In the genomic region with DNA sequence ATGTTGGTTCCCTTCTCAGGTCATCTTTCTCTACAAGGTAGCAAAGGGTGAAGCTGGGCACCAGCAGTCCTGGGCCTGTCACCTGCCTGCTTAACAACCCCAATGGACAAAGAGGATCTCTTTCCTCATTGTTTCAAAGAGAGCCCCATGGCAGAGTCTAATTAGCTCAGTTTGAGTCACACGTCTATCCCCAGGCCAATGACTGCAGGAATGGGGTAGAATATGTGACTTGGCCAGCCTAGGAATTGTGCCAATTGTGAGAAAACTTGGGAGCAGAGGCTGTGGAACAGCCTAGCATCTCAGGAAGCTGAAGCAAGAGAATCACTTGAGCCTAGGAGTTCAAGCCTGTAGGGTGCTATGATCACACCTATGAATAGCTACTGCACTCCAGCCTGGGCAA, we compare ENCODE assay signal across 18 cellular contexts. TPM values are rescaled to one million over a fixed set of nuclear protein-coding genes. Genes with fewer than 3 reads are reported as not detected.
DNase-seq lines count a peak whose midpoint lies in the region; ATAC-seq and TF ChIP-seq lines count a peak whose summit lies in the region.
"Had no signal": no experiment of that assay in that cellular context is flagged by ENCODE, and none has a peak within 500 bp of the region (broad histone marks: within the 10 kb centered on the region; RNA-seq: fewer than 3 reads in every experiment).

No MANE protein-coding gene starts in this region.

- intact Hi-C loops in activated CD4-positive, alpha-beta T cell treated with anti-CD3 and anti-CD28 coated beads, Interleukin-2, amount 10 ng/mL, durations not matched to agents 24 days and 14 days (cut with micrococcal nuclease), result no loop called here
- intact Hi-C loops in naive thymus-derived CD4-positive, alpha-beta T cell (cut with micrococcal nuclease), result loop anchor here in 1 of 2 donors (5.0 to 10.0 kb wide), 2 partner anchors 211 to 619 kb away; partner anchors contain the start of genes NUP214 and UCK1

- H3K27ac Mint-ChIP-seq in activated CD4-positive, alpha-beta T cell treated with anti-CD3 and anti-CD28 coated beads, Interleukin-2, amount 10 ng/mL, durations not matched to agents 24 days and 14 days, result peak overlapping the region; percentile 90
- peak overlapping the region; percentile 91 for H3K27ac Mint-ChIP-seq in activated CD8-positive, alpha-beta T cell treated with anti-CD3 and anti-CD28 coated beads, Interleukin-2, amount 10 ng/mL, durations not matched to agents 7 days and 5 days
- H3K27ac Mint-ChIP-seq in naive thymus-derived CD4-positive, alpha-beta T cell, result peak overlapping the region; percentile 89 to 99 (median 96)

- H3K27me3 ChIP-seq in naive thymus-derived CD4-positive, alpha-beta T cell (ENCODE audit: control insufficient read depth in 2 of 2, insufficient read depth in 2 of 2, low read length in 2 of 2), result no peaks in the 10 kb centered on the region
- H3K27me3 ChIP-seq: colonic mucosa, stomach, vagina had no signal

- peaks cover 49% of the 10 kb centered on the region for H3K4me1 Mint-ChIP-seq in activated CD4-positive, alpha-beta T cell treated with anti-CD3 and anti-CD28 coated beads, Interleukin-2, amount 10 ng/mL, durations not matched to agents 24 days and 14 days
- H3K4me1 Mint-ChIP-seq in activated CD8-positive, alpha-beta T cell treated with anti-CD3 and anti-CD28 coated beads, Interleukin-2, amount 10 ng/mL, durations not matched to agents 7 days and 5 days (ENCODE audit: low read depth), result peaks cover 45% of the 10 kb centered on the region
- H3K4me1 Mint-ChIP-seq in naive thymus-derived CD4-positive, alpha-beta T cell, result peaks cover 26 to 49% (median 39%) of the 10 kb centered on the region in 7 donors

- peak; percentile 64 for DNase-seq in activated CD4-positive, alpha-beta T cell treated with anti-CD3 and anti-CD28 coated beads, Interleukin-2, amount 10 ng/mL, durations not matched to agents 24 days and 14 days
- DNase-seq in activated CD4-positive, alpha-beta T cell treated with anti-CD3 and anti-CD28 coated beads for 1 hour, result no peak
- DNase-seq in EH (ENCODE audit: low read depth) (peak; percentile 67), GM20000 (ENCODE audit: low spot score) (no peak), NCI-H2227 (lab: John Stamatoyannopoulos, UW; ENCODE audit: unreplicated experiment) (no peak)
- no peak for DNase-seq in activated CD8-positive, alpha-beta T cell treated with anti-CD3 and anti-CD28 coated beads, Interleukin-2, amount 10 ng/mL, durations not matched to agents 7 days and 5 days
- DNase-seq in naive thymus-derived CD4-positive, alpha-beta T cell, result no peak
- DNase-seq: aorta; colonic mucosa; COR-L47; GOT3; Kasumi-1; NCI-H1436 treated with DMSO at 0.1 percent for 48 hours; stimulated activated CD4-positive, alpha-beta T cell treated with anti-CD3 and anti-CD28 coated beads, Interleukin-15, amount 100 ng/mL, for 24 hours; stomach; SW 1271 had no signal

- no peaks in the 10 kb centered on the region for H3K9me3 Mint-ChIP-seq in activated CD4-positive, alpha-beta T cell treated with anti-CD3 and anti-CD28 coated beads, Interleukin-2, amount 10 ng/mL, durations not matched to agents 24 days and 14 days
- no peaks in the 10 kb centered on the region for H3K9me3 Mint-ChIP-seq in activated CD8-positive, alpha-beta T cell treated with anti-CD3 and anti-CD28 coated beads, Interleukin-2, amount 10 ng/mL, durations not matched to agents 7 days and 5 days (ENCODE audit: insufficient read depth)
- no peaks in the 10 kb centered on the region for H3K9me3 Mint-ChIP-seq in naive thymus-derived CD4-positive, alpha-beta T cell

- POLR2A ChIA-PET in activated CD8-positive, alpha-beta T cell treated with anti-CD3 and anti-CD28 coated beads, Interleukin-2, amount 10 ng/mL, durations not matched to agents 7 days and 5 days (lab: Charles Lee), result interaction anchor here (0.6 to 2.6 kb wide), 10 partner anchors 11 to 371 kb away, joined by 3 to 13 read pairs (median 4); no protein-coding TSS in a partner anchor
- POLR2A ChIA-PET in naive thymus-derived CD4-positive, alpha-beta T cell (lab: Charles Lee), result interaction anchor here (0.7 to 3.4 kb wide), 12 partner anchors 10 to 1390 kb away, joined by 3 to 26 read pairs (median 4); partner anchors contain the start of gene POMT1

- peaks cover 19 to 35% of the 10 kb centered on the region in 2 donors for H3K4me1 ChIP-seq in naive thymus-derived CD4-positive, alpha-beta T cell (ENCODE audit: control insufficient read depth in 2 of 2, insufficient read depth in 2 of 2, low read length in 2 of 2)
- H3K4me1 ChIP-seq: colonic mucosa had no signal

- H3K4me3 ChIP-seq in naive thymus-derived CD4-positive, alpha-beta T cell (ENCODE audit: low read length), result no peak overlapping the region
- H3K4me3 ChIP-seq: colonic mucosa, stomach, vagina had no signal

- no peaks in the 10 kb centered on the region for H3K9me3 ChIP-seq in naive thymus-derived CD4-positive, alpha-beta T cell (ENCODE audit: control insufficient read depth in 2 of 3, low read length in 3 of 3)
- H3K9me3 ChIP-seq: colonic mucosa, stomach, vagina had no signal

- CTCF ChIA-PET in activated CD8-positive, alpha-beta T cell treated with anti-CD3 and anti-CD28 coated beads, Interleukin-2, amount 10 ng/mL, durations not matched to agents 7 days and 5 days (lab: Charles Lee), result interaction anchor here (0.7 to 7.5 kb wide), 26 partner anchors 9 to 394 kb away, joined by 3 to 100 read pairs (median 5); no protein-coding TSS in a partner anchor
- CTCF ChIA-PET in naive thymus-derived CD4-positive, alpha-beta T cell (lab: Charles Lee), result interaction anchor here (0.6 to 4.4 kb wide), 15 partner anchors 11 to 376 kb away, joined by 3 to 40 read pairs (median 4); no protein-coding TSS in a partner anchor

- no peak for ATAC-seq in activated CD8-positive, alpha-beta T cell treated with anti-CD3 and anti-CD28 coated beads, Interleukin-2, amount 10 ng/mL, durations not matched to agents 7 days and 5 days
- no peak for ATAC-seq in naive thymus-derived CD4-positive, alpha-beta T cell
- no peak for ATAC-seq in HG02571 (IDR thresholded peaks at IDR 0.05; ENCODE audit: unreplicated experiment)

- H3K27me3 Mint-ChIP-seq in activated CD4-positive, alpha-beta T cell treated with anti-CD3 and anti-CD28 coated beads, Interleukin-2, amount 10 ng/mL, durations not matched to agents 24 days and 14 days, result peaks cover 2% of the 10 kb centered on the region
- no peaks in the 10 kb centered on the region for H3K27me3 Mint-ChIP-seq in activated CD8-positive, alpha-beta T cell treated with anti-CD3 and anti-CD28 coated beads, Interleukin-2, amount 10 ng/mL, durations not matched to agents 7 days and 5 days (ENCODE audit: low read depth)
- H3K27me3 Mint-ChIP-seq in naive thymus-derived CD4-positive, alpha-beta T cell, result no peaks in the 10 kb centered on the region

- H3K36me3 Mint-ChIP-seq in activated CD4-positive, alpha-beta T cell treated with anti-CD3 and anti-CD28 coated beads, Interleukin-2, amount 10 ng/mL, durations not matched to agents 24 days and 14 days (ENCODE audit: low read depth), result peaks cover 6% of the 10 kb centered on the region
- peaks cover 7% of the 10 kb centered on the region for H3K36me3 Mint-ChIP-seq in activated CD8-positive, alpha-beta T cell treated with anti-CD3 and anti-CD28 coated beads, Interleukin-2, amount 10 ng/mL, durations not matched to agents 7 days and 5 days (ENCODE audit: low read depth)
- H3K36me3 Mint-ChIP-seq in naive thymus-derived CD4-positive, alpha-beta T cell, result peaks cover 0 to 4% (median 0%) of the 10 kb centered on the region in 5 donors

- H3K27ac ChIP-seq in naive thymus-derived CD4-positive, alpha-beta T cell (ENCODE audit: low read depth, low read length), result peak overlapping the region; percentile 54
- H3K27ac ChIP-seq: colonic mucosa, vagina had no signal

- peak overlapping the region; percentile 75 for H3K4me3 Mint-ChIP-seq in activated CD4-positive, alpha-beta T cell treated with anti-CD3 and anti-CD28 coated beads, Interleukin-2, amount 10 ng/mL, durations not matched to agents 24 days and 14 days
- H3K4me3 Mint-ChIP-seq in activated CD8-positive, alpha-beta T cell treated with anti-CD3 and anti-CD28 coated beads, Interleukin-2, amount 10 ng/mL, durations not matched to agents 7 days and 5 days, result no peak overlapping the region
- H3K4me3 Mint-ChIP-seq in naive thymus-derived CD4-positive, alpha-beta T cell, result peak overlapping the region; percentile 12 to 83 (median 76)

- H3K36me3 ChIP-seq in naive thymus-derived CD4-positive, alpha-beta T cell (ENCODE audit: control insufficient read depth in 2 of 3, insufficient read depth in 3 of 3, low read length in 3 of 3), result no peaks in the 10 kb centered on the region
- H3K36me3 ChIP-seq: colonic mucosa, stomach, vagina had no signal

- no peak for TF ChIP-seq CTCF in GM20000 (IDR thresholded peaks at IDR 0.05; ENCODE audit: extremely low read depth, missing control alignments)

RNA-seq across cellular contexts. Expression of gene RAPGEF1, which starts 3.6 kb away (rescaled TPM):
- 150 and 153 TPM in 2 replicates for total RNA-seq in activated CD4-positive, alpha-beta T cell treated with anti-CD3 and anti-CD28 coated beads, Interleukin-2, amount 10 ng/mL, durations not matched to agents 24 days and 14 days
- total RNA-seq in activated CD8-positive, alpha-beta T cell treated with anti-CD3 and anti-CD28 coated beads, Interleukin-2, amount 10 ng/mL, durations not matched to agents 7 days and 5 days, result 100 to 1,000 TPM; 128 TPM
- 100 to 1,000 TPM in 2 of 5 experiments, 10 to 100 TPM in 3; 81.1 to 181 (median 85.8) TPM for total RNA-seq in naive thymus-derived CD4-positive, alpha-beta T cell
- polyA plus RNA-seq in naive thymus-derived CD4-positive, alpha-beta T cell, result 1 to 10 TPM; 1.2 to 4.7 TPM

Comparison
In these comparisons a context has a peak if more than half of its experiments do, and no peak if none do; other contexts are left out.
1. DNase-seq: peak in activated CD4-positive, alpha-beta T cell treated with anti-CD3 and anti-CD28 coated beads, Interleukin-2, amount 10 ng/mL, durations not matched to agents 24 days and 14 days (single experiment) and EH (single experiment); none in activated CD4-positive, alpha-beta T cell treated with anti-CD3 and anti-CD28 coated beads for 1 hour (single experiment), activated CD8-positive, alpha-beta T cell treated with anti-CD3 and anti-CD28 coated beads, Interleukin-2, amount 10 ng/mL, durations not matched to agents 7 days and 5 days (single experiment), naive thymus-derived CD4-positive, alpha-beta T cell (0 of 9), GM20000 (single experiment) and NCI-H2227 (single experiment).
2. Peak in every context shown above with its lines, with median percentiles within 50 percentile points of each other: H3K27ac Mint-ChIP-seq.